1 cellular context compared by ENCODE assay signal in genomic region chr12:12527820-12528296, GRCh38.
TF ChIP-seq lines count a peak whose summit lies in the region.

No MANE protein-coding gene starts in this region.

TF ChIP-seq in GM23338, 12 proteins besides CTCF, POLR2A, EP300 and RAD21 (continued from another document):
- TF ChIP-seq EZH2phosphoT487 (IDR thresholded peaks at IDR 0.05; ENCODE audit: unreplicated experiment) (no peak), ZNF462 (CRISPR knock-in tag; IDR thresholded peaks at IDR 0.05) (no peak), ZNF331 (CRISPR knock-in tag; IDR thresholded peaks at IDR 0.05; ENCODE audit: low read depth) (no peak)
